In the genomic region with DNA sequence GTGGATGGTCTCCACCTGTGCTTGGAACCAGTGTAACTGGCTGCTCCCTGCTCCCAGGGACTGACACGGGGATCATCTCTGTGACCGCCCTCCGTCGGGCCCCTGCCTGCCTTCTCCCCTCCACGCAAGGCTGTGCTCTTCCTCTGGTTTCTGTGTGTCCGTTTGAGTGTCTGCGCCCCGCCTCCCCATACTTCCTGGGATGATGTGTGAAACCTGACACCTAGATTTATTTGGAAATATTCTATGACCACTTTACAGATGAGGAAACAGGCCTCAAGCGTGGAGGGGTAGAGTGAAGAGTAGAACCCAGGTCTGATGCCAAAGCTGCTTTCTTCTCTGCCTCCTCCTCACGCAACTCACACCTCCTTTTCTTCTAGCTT, we compare ENCODE assay signal across 11 cellular contexts. TPM values are rescaled to one million over a fixed set of nuclear protein-coding genes. Genes with fewer than 3 reads are reported as not detected.
DNase-seq lines count a peak whose midpoint lies in the region; ATAC-seq, FAIRE-seq and TF ChIP-seq lines count a peak whose summit lies in the region.
"Had no signal": no experiment of that assay in that cellular context is flagged by ENCODE, and none has a peak within 500 bp of the region (broad histone marks: within the 10 kb centered on the region; RNA-seq: fewer than 3 reads in every experiment).

No MANE protein-coding gene starts in this region.

- H3K27ac ChIP-seq in H1 (ENCODE audit: low read depth, low read length): no peak overlapping the region

- no peak overlapping the region for H3K56ac ChIP-seq in H1 (replicated peaks; ENCODE audit: insufficient read length, low read depth, low read length)

- H3K4me1 Mint-ChIP-seq in stimulated activated naive CD8-positive, alpha-beta T cell treated with anti-CD3 and anti-CD28 coated beads, Interleukin-15, Interleukin-2, amounts not matched to agents 100 ng/mL and 50 ng/mL, for 24 hours (ENCODE audit: low read depth): peaks cover 83% of the 10 kb centered on the region
- peaks cover 87% of the 10 kb centered on the region for H3K4me1 Mint-ChIP-seq in neural crest cell

- TF ChIP-seq RAD21 in H1 (IDR thresholded peaks at IDR 0.05 in 1 of 2, conservative IDR thresholded peaks at IDR 0.05 in 1 of 2; ENCODE audit: low read depth in 2 of 2, low read length in 2 of 2): no peak

- peak overlapping the region; percentile 80; the same call in 1 of the 2 replicates for H2BK12ac ChIP-seq in H1 (ENCODE audit: low read depth, low read length)

- no peak overlapping the region for H3K9ac ChIP-seq in H1 (replicated peaks in 1 of 4; ENCODE audit: extremely low read depth in 1 of 4, low read depth in 3 of 4, low read length in 3 of 4)

- no peak for FAIRE-seq in H1 (lab: Jason Lieb, UNC)
- FAIRE-seq: endometrium had no signal

- no peaks in the 10 kb centered on the region for H3K79me1 ChIP-seq in H1 (ENCODE audit: low read depth, low read length)

- no peaks in the 10 kb centered on the region for H3K9me3 ChIP-seq in H1 (ENCODE audit: insufficient read depth in 2 of 2, low read depth in 1 of 2, low read length in 1 of 2)

- H3K23ac ChIP-seq in H1 (ENCODE audit: insufficient read length): no peak overlapping the region

- peaks cover 0 to 32% (median 15%) of the 10 kb centered on the region in 4 experiments; a peak in 6 of 7 replicates for H3K4me1 ChIP-seq in H1 (replicated peaks in 1 of 4; ENCODE audit: control insufficient read depth in 3 of 4, insufficient read depth in 4 of 4, low read length in 3 of 4)

- CTCF ChIA-PET in H1 (lab: Charles Lee; ENCODE audit: partially characterized antibody): interaction anchor here (0.6 to 4.8 kb wide), 11 partner anchors 13 to 426 kb away, joined by 3 to 38 read pairs (median 5); no protein-coding TSS in a partner anchor

- peak overlapping the region; percentile 26; the same call in 1 of the 2 replicates for H2BK5ac ChIP-seq in H1 (ENCODE audit: low read depth, low read length)

- no peak overlapping the region for H2AFZ ChIP-seq in H1 (ENCODE audit: low read length)

- no peak overlapping the region for H4K8ac ChIP-seq in H1 (ENCODE audit: extremely low read depth, insufficient read depth, low read length)

- TF ChIP-seq CTCF in H1 (IDR thresholded peaks at IDR 0.05; ENCODE audit: control extremely low read depth in 1 of 3, insufficient read depth in 1 of 3, low read depth in 1 of 3, low read length in 3 of 3) (no peak), neural crest cell (conservative IDR thresholded peaks at IDR 0.05) (no peak)

- no peak overlapping the region for H3K18ac ChIP-seq in H1 (ENCODE audit: extremely low read depth, low read length)

- no peak overlapping the region for H2BK120ac ChIP-seq in H1 (replicated peaks; ENCODE audit: low read depth, low read length)

- no peak overlapping the region for H3K14ac ChIP-seq in H1 (ENCODE audit: insufficient read length)

- no peak for ATAC-seq in stimulated activated naive CD8-positive, alpha-beta T cell treated with anti-CD3 and anti-CD28 coated beads, Interleukin-15, Interleukin-2, amounts not matched to agents 100 U/mL and 50 U/mL, for 24 hours
- ATAC-seq in GM19397 (IDR thresholded peaks at IDR 0.05; ENCODE audit: unreplicated experiment): no peak

- H3K36me3 ChIP-seq in H1 (ENCODE audit: control insufficient read depth in 2 of 4, insufficient read depth in 4 of 4, low read length in 3 of 4): no peaks in the 10 kb centered on the region; a peak in 1 of 8 replicates

- POLR2A ChIA-PET in H1 (lab: Charles Lee; ENCODE audit: partially characterized antibody): no interaction called here

- H3K23me2 ChIP-seq in H1 (ENCODE audit: low read depth, low read length): no peaks in the 10 kb centered on the region

- H3K27me3 ChIP-seq in H1 (replicated peaks in 1 of 4; ENCODE audit: control insufficient read depth in 3 of 4, extremely low read depth in 1 of 4, insufficient read depth in 3 of 4, low read length in 3 of 4): no peaks in the 10 kb centered on the region

- intact Hi-C loops in posterior vena cava (cut with DNase I): no loop called here

- no peaks in the 10 kb centered on the region for H3K79me2 ChIP-seq in H1 (ENCODE audit: control insufficient read depth in 1 of 2, insufficient read depth in 2 of 2, low read length in 2 of 2)

- no peak overlapping the region for H3K4me2 ChIP-seq in H1 (ENCODE audit: insufficient read depth in 1 of 2, low read depth in 2 of 2, low read length in 2 of 2)

- peak overlapping the region; percentile 95 for H2AK5ac ChIP-seq in H1 (ENCODE audit: low read depth, low read length)

- peaks cover 7% of the 10 kb centered on the region for H3K36me3 Mint-ChIP-seq in stimulated activated naive CD8-positive, alpha-beta T cell treated with anti-CD3 and anti-CD28 coated beads, Interleukin-15, Interleukin-2, amounts not matched to agents 100 ng/mL and 50 ng/mL, for 24 hours (ENCODE audit: low read depth)
- no peaks in the 10 kb centered on the region for H3K36me3 Mint-ChIP-seq in neural crest cell (ENCODE audit: low read depth)

- H3K27ac Mint-ChIP-seq in stimulated activated naive CD8-positive, alpha-beta T cell treated with anti-CD3 and anti-CD28 coated beads, Interleukin-15, Interleukin-2, amounts not matched to agents 100 ng/mL and 50 ng/mL, for 24 hours: peak overlapping the region; percentile 21
- peak overlapping the region; percentile 54 for H3K27ac Mint-ChIP-seq in neural crest cell (ENCODE audit: unreplicated experiment)

- H3K4me3 ChIP-seq in H1 (ENCODE audit: extremely low read depth in 1 of 4, insufficient read depth in 2 of 4, low read depth in 3 of 4, low read length in 4 of 4): no peak overlapping the region
- H3K4me3 ChIP-seq: lung had no signal

- no peaks in the 10 kb centered on the region for H3K9me3 Mint-ChIP-seq in stimulated activated naive CD8-positive, alpha-beta T cell treated with anti-CD3 and anti-CD28 coated beads, Interleukin-15, Interleukin-2, amounts not matched to agents 100 ng/mL and 50 ng/mL, for 24 hours
- H3K9me3 Mint-ChIP-seq in neural crest cell: no peaks in the 10 kb centered on the region

- TF ChIP-seq EP300 in H1 (IDR thresholded peaks at IDR 0.05; ENCODE audit: borderline replicate concordance in 1 of 2, low read depth in 2 of 2, low read length in 2 of 2): no peak

- H2BK20ac ChIP-seq in H1 (ENCODE audit: low read length): no peak overlapping the region

- no peaks in the 10 kb centered on the region for H4K20me1 ChIP-seq in H1 (replicated peaks in 1 of 2; ENCODE audit: control insufficient read depth in 1 of 2, insufficient read depth in 2 of 2, low read length in 2 of 2)

- H3K4me3 Mint-ChIP-seq in stimulated activated naive CD8-positive, alpha-beta T cell treated with anti-CD3 and anti-CD28 coated beads, Interleukin-15, Interleukin-2, amounts not matched to agents 100 ng/mL and 50 ng/mL, for 24 hours: no peak overlapping the region
- peak overlapping the region; percentile 46 for H3K4me3 Mint-ChIP-seq in neural crest cell

- WGBS in H1 (ENCODE audit: extremely low coverage in 1 of 2, insufficient coverage in 1 of 2, insufficient read length in 1 of 2, insufficient replicate concordance in 2 of 2, low coverage in 1 of 2, low lambda C conversion rate in 2 of 2, missing lambda C conversion rate in 1 of 2), 2 experiments: 87% methylated on average over 8 of the region's 10 CpGs; no CpG with 5 or more reads in 1 of the 2 experiments

- H3K27me3 Mint-ChIP-seq in stimulated activated naive CD8-positive, alpha-beta T cell treated with anti-CD3 and anti-CD28 coated beads, Interleukin-15, Interleukin-2, amounts not matched to agents 100 ng/mL and 50 ng/mL, for 24 hours: no peaks in the 10 kb centered on the region
- H3K27me3 Mint-ChIP-seq in neural crest cell (ENCODE audit: low read depth): peaks cover 2% of the 10 kb centered on the region

- no peak for DNase-seq in stimulated activated naive CD8-positive, alpha-beta T cell treated with anti-CD3 and anti-CD28 coated beads, Interleukin-15, Interleukin-2, amounts not matched to agents 100 U/mL and 50 U/mL, for 24 hours
- DNase-seq in H1 (ENCODE audit: low read depth in 1 of 2, low spot score in 2 of 2) (no peak), neural crest cell (ENCODE audit: low read depth, low spot score) (no peak), UCSD-AML1 (lab: John Stamatoyannopoulos, UW; ENCODE audit: unreplicated experiment) (no peak), posterior vena cava (ENCODE audit: low spot score) (no peak), CD1c-positive myeloid dendritic cell (ENCODE audit: extremely low spot score) (no peak)
- DNase-seq: NCI-H2081 had no signal

- no peak overlapping the region for H4K91ac ChIP-seq in H1 (replicated peaks; ENCODE audit: insufficient read length, low read length)

- H2BK15ac ChIP-seq in H1 (ENCODE audit: low read length): 0 out of 2 replicates have a peak overlapping the region, but pooled peaks have one; percentile 67

- no peak overlapping the region for H4K5ac ChIP-seq in H1 (ENCODE audit: insufficient read length, low read depth, low read length)

- H3K4ac ChIP-seq in H1 (replicated peaks; ENCODE audit: insufficient read length, low read depth, low read length): no peak overlapping the region

- TF ChIP-seq POLR2A in H1 (IDR thresholded peaks at IDR 0.05; ENCODE audit: control extremely low read depth in 1 of 2, low read depth in 2 of 2, low read length in 2 of 2): no peak

TF ChIP-seq in H1, 55 proteins besides CTCF, POLR2A, EP300 and RAD21 (continues in another document):
- TF ChIP-seq SUZ12 (IDR thresholded peaks at IDR 0.05; ENCODE audit: low read length) (no peak), CHD2 (IDR thresholded peaks at IDR 0.05; ENCODE audit: low read length) (no peak)

RNA-seq across cellular contexts. Expression of gene LDLRAP1, which starts 24.3 kb away (rescaled TPM):
- 12.8 and 14.0 TPM in 2 replicates for total RNA-seq in H1 (2021; fragmentation: NEBNext Ultra II Directional; extraction: Animal tissue kit (Norgen Biotek cat#: 25700))
- polyA plus RNA-seq in H1 (2011; rRNA removed): 13.2 and 16.3 TPM in 2 replicates
- 10.4 TPM for polyA plus RNA-seq in H1 (2011; cell fraction: cytosol; rRNA removed)
- 16.7 TPM for polyA plus RNA-seq in H1 (2011; cell fraction: nucleus; rRNA removed)
- polyA plus RNA-seq in H1 (2012, experiment 1 of 2): 9.3 to 13.5 TPM (median 11.9 TPM) in 4 replicates
- polyA plus RNA-seq in H1 (2012, experiment 2 of 2): 13.0 TPM
- polyA plus RNA-seq in H1 (2013, experiment 1 of 2): 9.4 TPM
- 9.6 TPM for polyA plus RNA-seq in H1 (2013, experiment 2 of 2)
- 9.7 and 11.7 TPM in 2 replicates for polyA minus RNA-seq in H1 (2011; rRNA and poly(A)+ RNA removed)
- 8.3 TPM for polyA minus RNA-seq in H1 (2011; cell fraction: cytosol; rRNA and poly(A)+ RNA removed)
- polyA minus RNA-seq in H1 (2011; cell fraction: nucleus; rRNA and poly(A)+ RNA removed): 9.7 TPM
- 18.8 and 20.7 TPM in 2 replicates for total RNA-seq in neural crest cell
- 10 to 100 TPM; 11.3 to 13.7 TPM for total RNA-seq in posterior vena cava

RNA-seq across cellular contexts. Expression of gene MAN1C1, which starts 48.9 kb away (rescaled TPM):
- total RNA-seq in H1 (2021; fragmentation: NEBNext Ultra II Directional; extraction: Animal tissue kit (Norgen Biotek cat#: 25700)): 7.7 and 7.8 TPM in 2 replicates
- 14.4 and 15.2 TPM in 2 replicates for polyA plus RNA-seq in H1 (2011; rRNA removed)
- polyA plus RNA-seq in H1 (2011; cell fraction: cytosol; rRNA removed): 8.9 TPM
- polyA plus RNA-seq in H1 (2011; cell fraction: nucleus; rRNA removed): 14.7 TPM
- polyA plus RNA-seq in H1 (2012, experiment 1 of 2): 8.3 to 9.9 TPM (median 8.7 TPM) in 4 replicates
- 6.4 TPM for polyA plus RNA-seq in H1 (2012, experiment 2 of 2)
- 5.7 TPM for polyA plus RNA-seq in H1 (2013, experiment 1 of 2)
- polyA plus RNA-seq in H1 (2013, experiment 2 of 2): 7.0 TPM
- polyA minus RNA-seq in H1 (2011; rRNA and poly(A)+ RNA removed): 7.1 and 9.0 TPM in 2 replicates
- polyA minus RNA-seq in H1 (2011; cell fraction: cytosol; rRNA and poly(A)+ RNA removed): 4.8 TPM
- 6.1 TPM for polyA minus RNA-seq in H1 (2011; cell fraction: nucleus; rRNA and poly(A)+ RNA removed)
- total RNA-seq in neural crest cell (19.8 and 22.6 TPM in 2 replicates), posterior vena cava (10 to 100 TPM; 15.0 to 29.4 TPM)
